12 cellular contexts compared by ENCODE assay signal in genomic region chr15:100869151-100869999, GRCh38. TPM values are rescaled to one million over a fixed set of nuclear protein-coding genes. Genes with fewer than 3 reads are reported as not detected.
DNase-seq lines count a peak whose midpoint lies in the region; ATAC-seq and TF ChIP-seq lines count a peak whose summit lies in the region.
"Had no signal": no experiment of that assay in that cellular context is flagged by ENCODE, and none has a peak within 500 bp of the region (broad histone marks: within the 10 kb centered on the region; RNA-seq: fewer than 3 reads in every experiment).

No MANE protein-coding gene starts in this region.

- no CpG with 5 or more reads among the region's 13 CpGs for WGBS in neuronal stem cell (ENCODE audit: extremely low coverage in 2 of 2, insufficient read length in 2 of 2, insufficient replicate concordance in 1 of 2), 2 donors

- H3K9me3 Mint-ChIP-seq in brain: peaks cover 0 to 4% (median 2%) of the 10 kb centered on the region in 5 experiments

- H2BK120ac ChIP-seq in neuronal stem cell (ENCODE audit: low read depth, low read length): no peak overlapping the region

- H4K91ac ChIP-seq in neuronal stem cell (ENCODE audit: low read depth, low read length, poor library complexity): no peak overlapping the region

- no peaks in the 10 kb centered on the region for H3K79me1 ChIP-seq in neuronal stem cell (ENCODE audit: low read depth, low read length)

- no peak overlapping the region for H2AK5ac ChIP-seq in neuronal stem cell (ENCODE audit: low read depth, low read length)

- TF ChIP-seq CTCF in brain (conservative IDR thresholded peaks at IDR 0.05): peak; percentile 45 to 55

- no peak overlapping the region for H3K4ac ChIP-seq in neuronal stem cell (ENCODE audit: low read length)

- no peak overlapping the region for H2BK12ac ChIP-seq in neuronal stem cell (ENCODE audit: low read length)

- no peak overlapping the region for H3K4me3 Mint-ChIP-seq in brain
- H3K4me3 Mint-ChIP-seq: stimulated activated effector memory CD8-positive, alpha-beta T cell treated with anti-CD3 and anti-CD28 coated beads, Interleukin-12 subunit alpha, Interleukin-12 subunit beta, amount 100 ng/mL, for 72 hours had no signal

- H2AFZ ChIP-seq in neuronal stem cell (ENCODE audit: low read length): no peak overlapping the region

- H3K27me3 ChIP-seq in neuronal stem cell (ENCODE audit: control insufficient read depth in 3 of 3, insufficient read depth in 3 of 3, low read depth in 1 of 3, low read length in 3 of 3): no peaks in the 10 kb centered on the region
- H3K27me3 ChIP-seq: ascending aorta had no signal

- no peaks in the 10 kb centered on the region for H3K36me3 ChIP-seq in neuronal stem cell (replicated peaks in 1 of 2; ENCODE audit: control insufficient read depth in 2 of 2, insufficient read depth in 2 of 2, low read length in 2 of 2)
- H3K36me3 ChIP-seq: ascending aorta had no signal

- peak; percentile 19 to 31 for DNase-seq in NOMO-1 (lab: John Stamatoyannopoulos, UW; ENCODE audit: unreplicated experiment in 2 of 2)
- no peak for DNase-seq in NOMO-1 treated with DMSO at 0.1 percent for 48 hours (lab: John Stamatoyannopoulos, UW; ENCODE audit: unreplicated experiment)
- peak; percentile 19 for DNase-seq in HT1080 (ENCODE audit: low read depth)
- no peak for DNase-seq in neuronal stem cell (ENCODE audit: low spot score)
- no peak for DNase-seq in left lobe of liver (ENCODE audit: low spot score)
- DNase-seq in HuH-7.5 (ENCODE audit: low spot score): no peak
- DNase-seq: AML-193, NCI-H2171 had no signal

- H3K14ac ChIP-seq in neuronal stem cell (ENCODE audit: low read length): no peak overlapping the region

- H3K27ac ChIP-seq in neuronal stem cell (replicated peaks; ENCODE audit: low read length): no peak overlapping the region
- H3K27ac ChIP-seq: ascending aorta had no signal

- peak overlapping the region; percentile 73 for H3K9ac ChIP-seq in neuronal stem cell (ENCODE audit: low read depth, low read length, poor library complexity)

- peaks cover 0 to 1% of the 10 kb centered on the region in 2 donors for H3K4me1 ChIP-seq in neuronal stem cell (ENCODE audit: control insufficient read depth in 2 of 2, insufficient read depth in 1 of 2, low read depth in 1 of 2, low read length in 2 of 2)
- H3K4me1 ChIP-seq: ascending aorta had no signal

- H2BK15ac ChIP-seq in neuronal stem cell (ENCODE audit: low read length): no peak overlapping the region

- H2BK5ac ChIP-seq in neuronal stem cell (ENCODE audit: low read length): no peak overlapping the region

- no peak for ATAC-seq in GM19455 (IDR thresholded peaks at IDR 0.05; ENCODE audit: unreplicated experiment)
- no peak for ATAC-seq in left lobe of liver
- ATAC-seq: stimulated activated effector memory CD8-positive, alpha-beta T cell treated with anti-CD3 and anti-CD28 coated beads, Interleukin-12 subunit alpha, Interleukin-12 subunit beta, amount 100 ng/mL, for 72 hours had no signal

- H3K36me3 Mint-ChIP-seq in brain: no peaks in the 10 kb centered on the region
- H3K36me3 Mint-ChIP-seq: stimulated activated effector memory CD8-positive, alpha-beta T cell treated with anti-CD3 and anti-CD28 coated beads, Interleukin-12 subunit alpha, Interleukin-12 subunit beta, amount 100 ng/mL, for 72 hours had no signal

- H3K27ac Mint-ChIP-seq in brain: no peak overlapping the region
- H3K27ac Mint-ChIP-seq: stimulated activated effector memory CD8-positive, alpha-beta T cell treated with anti-CD3 and anti-CD28 coated beads, Interleukin-12 subunit alpha, Interleukin-12 subunit beta, amount 100 ng/mL, for 72 hours had no signal

- no peak overlapping the region for H3K4me2 ChIP-seq in neuronal stem cell (ENCODE audit: insufficient read depth, low read length, poor library complexity, severe bottlenecking)

- peaks cover 23% of the 10 kb centered on the region for H3K27me3 Mint-ChIP-seq in brain

- no peak overlapping the region for H3K4me3 ChIP-seq in neuronal stem cell (ENCODE audit: low read length in 2 of 2)
- H3K4me3 ChIP-seq: ascending aorta had no signal

- no peak overlapping the region for H3K23ac ChIP-seq in neuronal stem cell (ENCODE audit: low read depth, low read length, poor library complexity)

- H4K8ac ChIP-seq in neuronal stem cell (ENCODE audit: low read depth, low read length): no peak overlapping the region

- peaks cover 4% of the 10 kb centered on the region for H3K4me1 Mint-ChIP-seq in brain
- H3K4me1 Mint-ChIP-seq: stimulated activated effector memory CD8-positive, alpha-beta T cell treated with anti-CD3 and anti-CD28 coated beads, Interleukin-12 subunit alpha, Interleukin-12 subunit beta, amount 100 ng/mL, for 72 hours had no signal

- H3K9me3 ChIP-seq in neuronal stem cell (replicated peaks in 1 of 2; ENCODE audit: control insufficient read depth in 2 of 2, insufficient read depth in 1 of 2, low read depth in 1 of 2, low read length in 2 of 2): peaks cover 0 to 2% of the 10 kb centered on the region in 2 donors
- H3K9me3 ChIP-seq: ascending aorta had no signal

- no peak overlapping the region for H3K18ac ChIP-seq in neuronal stem cell (ENCODE audit: low read length)

RNA-seq across cellular contexts. Expression of gene ALDH1A3, which starts 10.3 kb away (rescaled TPM):
- 0.39 and 2.2 TPM in 2 replicates for total RNA-seq in HT1080 (2014; rRNA removed; shearing (Covaris generic))
- polyA plus RNA-seq in HT1080 (2015; cell fraction: cytosol; rRNA removed): 25.7 and 32.3 TPM in 2 replicates
- polyA plus RNA-seq in HT1080 (2015; cell fraction: nucleus; rRNA removed): 23.7 and 26.6 TPM in 2 replicates
- 1.8 TPM for polyA plus RNA-seq in brain (ENCODE audit: insufficient read depth, low read depth, low replicate concordance)
- polyA plus RNA-seq in neuronal stem cell (2013, experiment 1 of 2): 0.52 TPM
- 0.64 TPM for polyA plus RNA-seq in neuronal stem cell (2013, experiment 2 of 2)
- 4.0 TPM for total RNA-seq in left lobe of liver

RNA-seq across cellular contexts. Expression of gene LRRK1, which starts 49.8 kb away (rescaled TPM):
- 9.9 and 12.4 TPM in 2 replicates for total RNA-seq in HT1080 (2014; rRNA removed; shearing (Covaris generic))
- polyA plus RNA-seq in HT1080 (2015; cell fraction: cytosol; rRNA removed): 4.2 and 4.5 TPM in 2 replicates
- 11.7 and 12.7 TPM in 2 replicates for polyA plus RNA-seq in HT1080 (2015; cell fraction: nucleus; rRNA removed)
- 1.0 TPM for polyA plus RNA-seq in brain (ENCODE audit: insufficient read depth, low read depth, low replicate concordance)
- polyA plus RNA-seq in neuronal stem cell (2013, experiment 1 of 2): 0.13 TPM
- 0.08 TPM for polyA plus RNA-seq in neuronal stem cell (2013, experiment 2 of 2)
- total RNA-seq in left lobe of liver: 2.3 TPM

Comparison
In these comparisons a context has a peak if more than half of its experiments do, and no peak if none do; other contexts are left out.
1. DNase-seq: peak in NOMO-1 (2 of 2) and HT1080 (single experiment); none in NOMO-1 treated with DMSO at 0.1 percent for 48 hours (single experiment), neuronal stem cell (single experiment), left lobe of liver (single experiment) and HuH-7.5 (single experiment).